Comparison of ENCODE assay signal across 21 cellular contexts in genomic region chrX:104324461-104324860, GRCh38.
DNase-seq lines count a peak whose midpoint lies in the region; ATAC-seq, FAIRE-seq and TF ChIP-seq lines count a peak whose summit lies in the region.
"Had no signal": no experiment of that assay in that cellular context is flagged by ENCODE, and none has a peak within 500 bp of the region (broad histone marks: within the 10 kb centered on the region; RNA-seq: fewer than 3 reads in every experiment).

No MANE protein-coding gene starts in this region.

- no peak overlapping the region for H3K4me3 Mint-ChIP-seq in WTC11
- H3K4me3 Mint-ChIP-seq: CD4-positive, alpha-beta T cell; GM23338 had no signal

- H3K27me3 Mint-ChIP-seq in WTC11 (ENCODE audit: low read depth) = peaks cover 2% of the 10 kb centered on the region; the same call in 1 of the 2 replicates
- H3K27me3 Mint-ChIP-seq: CD4-positive, alpha-beta T cell had no signal

- H3K4me3 ChIP-seq in A673 (ENCODE audit: low read depth, low read length, poor library complexity, severe bottlenecking) (no peak overlapping the region), upper lobe of left lung (no peak overlapping the region)
- H3K4me3 ChIP-seq: GM23338, HAP-1, SJCRH30 had no signal

- H3K27ac ChIP-seq in A673 (ENCODE audit: low read depth, low read length, poor library complexity, severe bottlenecking) = no peak overlapping the region
- H3K27ac ChIP-seq in upper lobe of left lung = no peak overlapping the region
- H3K27ac ChIP-seq: KMS-11, SJCRH30 had no signal

- H3K36me3 ChIP-seq in A673 (ENCODE audit: insufficient read depth, low read length, poor library complexity, severe bottlenecking) = no peaks in the 10 kb centered on the region
- no peaks in the 10 kb centered on the region for H3K36me3 ChIP-seq in upper lobe of left lung
- H3K36me3 ChIP-seq: HAP-1, SJCRH30 had no signal

- H3K4me1 Mint-ChIP-seq in WTC11 = no peaks in the 10 kb centered on the region
- H3K4me1 Mint-ChIP-seq: GM23338 had no signal

- no TSS peak for BruUV-seq in A673 (replicated peaks; lab: Mats Ljungman, UMichigan)

- WGBS in upper lobe of left lung, 2 donors = 96% methylated on average over 1 of the region's 1 CpG

- ATAC-seq in WTC11 (no peak), upper lobe of left lung (ENCODE audit: low FRiP score in 2 of 2) (no peak)
- ATAC-seq: GM23338, Panc1 had no signal

- H3K9me3 Mint-ChIP-seq in WTC11 = no peaks in the 10 kb centered on the region
- H3K9me3 Mint-ChIP-seq: CD4-positive, alpha-beta T cell; GM23338 had no signal

- H3K4me1 ChIP-seq in A673 (ENCODE audit: insufficient read depth, low read length, poor library complexity, severe bottlenecking) (no peaks in the 10 kb centered on the region), upper lobe of left lung (no peaks in the 10 kb centered on the region)
- H3K4me1 ChIP-seq: Caco-2, HAP-1, SJCRH30 had no signal

- POLR2A ChIA-PET in A673 (lab: Charles Lee; ENCODE audit: low non-redundant PET) = no interaction called here
- POLR2A ChIA-PET in WTC11 (lab: Charles Lee) = no interaction called here

- H3K9me3 ChIP-seq in A673 (ENCODE audit: low read depth, low read length, poor library complexity, severe bottlenecking) = no peaks in the 10 kb centered on the region
- no peaks in the 10 kb centered on the region for H3K9me3 ChIP-seq in upper lobe of left lung
- H3K9me3 ChIP-seq: Caco-2, SJCRH30 had no signal

- TF ChIP-seq POLR2A in upper lobe of left lung (IDR thresholded peaks at IDR 0.05) = no peak

- peak; percentile 12 for DNase-seq in A673 (ENCODE audit: low spot score)
- peak; percentile 54 for DNase-seq in ELR (ENCODE audit: low read depth)
- DNase-seq in RCC 7860 (ENCODE audit: low spot score) = peak; percentile 15
- peak; percentile 31 for DNase-seq in iris pigment epithelial cell (ENCODE audit: low read depth)
- no peak for DNase-seq in NCI-H748 (lab: John Stamatoyannopoulos, UW; ENCODE audit: unreplicated experiment)
- no peak for DNase-seq in dermis blood vessel endothelial cell
- no peak for DNase-seq in WTC11 (ENCODE audit: low spot score)
- DNase-seq in upper lobe of left lung = no peak
- DNase-seq: Caco-2; CD4-positive, alpha-beta T cell; DND-41; GDM1; NCI-H1694 treated with DMSO at 0.1 percent for 48 hours; NCI-H748 treated with DMSO at 0.1 percent for 48 hours; SJCRH30 had no signal

- intact Hi-C loops in A673 (cut with micrococcal nuclease; ENCODE audit: unreplicated experiment) = no loop called here

- H3K36me3 Mint-ChIP-seq in WTC11 = no peaks in the 10 kb centered on the region

- no peak for TF ChIP-seq EP300 in upper lobe of left lung (IDR thresholded peaks at IDR 0.05)

- CTCF ChIA-PET in A673 (lab: Charles Lee) (no interaction called here), WTC11 (lab: Charles Lee) (no interaction called here)

- no peak overlapping the region for H3K27ac Mint-ChIP-seq in WTC11
- H3K27ac Mint-ChIP-seq: CD4-positive, alpha-beta T cell; GM23338 had no signal

- FAIRE-seq in RCC 7860 (lab: Jason Lieb, UNC) = no peak
- FAIRE-seq: GM18507, HTR-8/SVneo had no signal

- no peak for TF ChIP-seq CTCF in A673 (conservative IDR thresholded peaks at IDR 0.05; ENCODE audit: low read depth, low read length)
- TF ChIP-seq CTCF in WTC11 (IDR thresholded peaks at IDR 0.05) = no peak
- TF ChIP-seq CTCF in upper lobe of left lung (IDR thresholded peaks at IDR 0.05) = no peak

- H3K27me3 ChIP-seq in A673 (replicated peaks; ENCODE audit: insufficient read depth, low read depth, low read length, poor library complexity) = peaks cover 7% of the 10 kb centered on the region
- no peaks in the 10 kb centered on the region for H3K27me3 ChIP-seq in upper lobe of left lung
- H3K27me3 ChIP-seq: SJCRH30 had no signal

TF ChIP-seq in WTC11, 78 proteins besides CTCF, POLR2A, EP300 and RAD21 (continues in another document):
- TF ChIP-seq NR3C1 (CRISPR knock-in tag; conservative IDR thresholded peaks at IDR 0.05; ENCODE audit: low read depth) (no peak), PRDM15 (CRISPR knock-in tag; IDR thresholded peaks at IDR 0.05) (no peak), EMX1 (CRISPR knock-in tag; IDR thresholded peaks at IDR 0.05) (no peak), ERG (CRISPR knock-in tag; IDR thresholded peaks at IDR 0.05) (no peak), CREM (CRISPR knock-in tag; IDR thresholded peaks at IDR 0.05) (no peak), NFATC4 (CRISPR knock-in tag; IDR thresholded peaks at IDR 0.05) (no peak), TEAD1 (CRISPR knock-in tag; IDR thresholded peaks at IDR 0.05) (no peak), ZSCAN18 (CRISPR knock-in tag; IDR thresholded peaks at IDR 0.05) (no peak), TEAD4 (CRISPR knock-in tag; IDR thresholded peaks at IDR 0.05) (no peak)
- TF ChIP-seq, protein P1, sequence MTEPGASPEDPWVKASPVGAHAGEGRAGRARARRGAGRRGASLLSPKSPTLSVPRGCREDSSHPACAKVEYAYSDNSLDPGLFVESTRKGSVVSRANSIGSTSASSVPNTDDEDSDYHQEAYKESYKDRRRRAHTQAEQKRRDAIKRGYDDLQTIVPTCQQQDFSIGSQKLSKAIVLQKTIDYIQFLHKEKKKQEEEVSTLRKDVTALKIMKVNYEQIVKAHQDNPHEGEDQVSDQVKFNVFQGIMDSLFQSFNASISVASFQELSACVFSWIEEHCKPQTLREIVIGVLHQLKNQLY (CRISPR knock-in tag; IDR thresholded peaks at IDR 0.05) = no peak
- TF ChIP-seq, protein P2, sequence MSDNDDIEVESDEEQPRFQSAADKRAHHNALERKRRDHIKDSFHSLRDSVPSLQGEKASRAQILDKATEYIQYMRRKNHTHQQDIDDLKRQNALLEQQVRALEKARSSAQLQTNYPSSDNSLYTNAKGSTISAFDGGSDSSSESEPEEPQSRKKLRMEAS (CRISPR knock-in tag; IDR thresholded peaks at IDR 0.05) = no peak
- TF ChIP-seq, protein P3, sequence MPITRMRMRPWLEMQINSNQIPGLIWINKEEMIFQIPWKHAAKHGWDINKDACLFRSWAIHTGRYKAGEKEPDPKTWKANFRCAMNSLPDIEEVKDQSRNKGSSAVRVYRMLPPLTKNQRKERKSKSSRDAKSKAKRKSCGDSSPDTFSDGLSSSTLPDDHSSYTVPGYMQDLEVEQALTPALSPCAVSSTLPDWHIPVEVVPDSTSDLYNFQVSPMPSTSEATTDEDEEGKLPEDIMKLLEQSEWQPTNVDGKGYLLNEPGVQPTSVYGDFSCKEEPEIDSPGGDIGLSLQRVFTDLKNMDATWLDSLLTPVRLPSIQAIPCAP (CRISPR knock-in tag; IDR thresholded peaks at IDR 0.05) = no peak

Comparison
In these comparisons a context has a peak if more than half of its experiments do, and no peak if none do; other contexts are left out.
1. DNase-seq: peak in A673 (single experiment), ELR (single experiment), RCC 7860 (single experiment) and iris pigment epithelial cell (single experiment); none in NCI-H748 (single experiment), dermis blood vessel endothelial cell (single experiment), WTC11 (single experiment) and upper lobe of left lung (0 of 2).